10 cellular contexts compared by ENCODE assay signal in genomic region chr19:18157465-18158063, GRCh38. TPM values are rescaled to one million over a fixed set of nuclear protein-coding genes. Genes with fewer than 3 reads are reported as not detected.
DNase-seq lines count a peak whose midpoint lies in the region; ATAC-seq and TF ChIP-seq lines count a peak whose summit lies in the region.
"Had no signal": no experiment of that assay in that cellular context is flagged by ENCODE, and none has a peak within 500 bp of the region (broad histone marks: within the 10 kb centered on the region; RNA-seq: fewer than 3 reads in every experiment).

No MANE protein-coding gene starts in this region.

- H3K27ac ChIP-seq in body of pancreas: peak overlapping the region; percentile 69 to 74 (median 71)

- peak overlapping the region; percentile 55 for H3K9ac ChIP-seq in mucosa of stomach (ENCODE audit: low read length)

- H3K4me3 Mint-ChIP-seq in endothelial cell (ENCODE audit: unreplicated experiment): no peak overlapping the region
- H3K4me3 Mint-ChIP-seq in activated CD8-positive, alpha-beta T cell treated with anti-CD3 and anti-CD28 coated beads for 36 hours: no peak overlapping the region

- POLR2A ChIA-PET in activated CD8-positive, alpha-beta T cell treated with anti-CD3 and anti-CD28 coated beads for 36 hours (lab: Charles Lee): interaction anchor here (0.9 kb wide), 1 partner anchor 9 kb away, joined by 4 read pairs; no protein-coding TSS in a partner anchor

- TF ChIP-seq POLR2A in body of pancreas (IDR thresholded peaks at IDR 0.05): no peak

- peaks cover 8% of the 10 kb centered on the region for H3K4me1 Mint-ChIP-seq in endothelial cell (ENCODE audit: unreplicated experiment)
- H3K4me1 Mint-ChIP-seq in activated CD8-positive, alpha-beta T cell treated with anti-CD3 and anti-CD28 coated beads for 36 hours (ENCODE audit: low read depth): peaks cover 20% of the 10 kb centered on the region

- peaks cover 9% of the 10 kb centered on the region for H3K36me3 Mint-ChIP-seq in endothelial cell (ENCODE audit: low read depth, unreplicated experiment)
- H3K36me3 Mint-ChIP-seq in activated CD8-positive, alpha-beta T cell treated with anti-CD3 and anti-CD28 coated beads for 36 hours (ENCODE audit: low read depth): peaks cover 11% of the 10 kb centered on the region

- H3K27me3 ChIP-seq in BE2C (no peaks in the 10 kb centered on the region), body of pancreas (no peaks in the 10 kb centered on the region), mucosa of stomach (ENCODE audit: control insufficient read depth, insufficient read depth, low read length) (no peaks in the 10 kb centered on the region)

- no peak overlapping the region for H3K27ac Mint-ChIP-seq in endothelial cell (ENCODE audit: unreplicated experiment)
- H3K27ac Mint-ChIP-seq in activated CD8-positive, alpha-beta T cell treated with anti-CD3 and anti-CD28 coated beads for 36 hours: no peak overlapping the region

- TF ChIP-seq CTCF in BE2C (IDR thresholded peaks at IDR 0.05; ENCODE audit: low read depth, low read length) (no peak), body of pancreas (IDR thresholded peaks at IDR 0.05) (no peak), endothelial cell (IDR thresholded peaks at IDR 0.05; ENCODE audit: unreplicated experiment) (no peak)
- TF ChIP-seq CTCF in activated CD8-positive, alpha-beta T cell treated with anti-CD3 and anti-CD28 coated beads for 36 hours (IDR thresholded peaks at IDR 0.05): no peak

- peaks cover 13% of the 10 kb centered on the region for H3K27me3 Mint-ChIP-seq in endothelial cell (ENCODE audit: unreplicated experiment)
- no peaks in the 10 kb centered on the region for H3K27me3 Mint-ChIP-seq in activated CD8-positive, alpha-beta T cell treated with anti-CD3 and anti-CD28 coated beads for 36 hours

- H3K9me3 Mint-ChIP-seq in endothelial cell (ENCODE audit: unreplicated experiment): no peaks in the 10 kb centered on the region
- H3K9me3 Mint-ChIP-seq in activated CD8-positive, alpha-beta T cell treated with anti-CD3 and anti-CD28 coated beads for 36 hours: no peaks in the 10 kb centered on the region

- ATAC-seq in body of pancreas: no peak
- ATAC-seq in GM21381 (IDR thresholded peaks at IDR 0.05; ENCODE audit: unreplicated experiment): no peak
- no peak for ATAC-seq in HG02852 (IDR thresholded peaks at IDR 0.05; ENCODE audit: unreplicated experiment)
- ATAC-seq in activated CD8-positive, alpha-beta T cell treated with anti-CD3 and anti-CD28 coated beads for 36 hours: no peak

- WGBS in body of pancreas, 2 donors: 35 to 37% methylated on average over 13 to 16 of the region's 18 CpGs

- DNase-seq in BE2C: peak; percentile 92
- DNase-seq in NCI-H2081 (lab: John Stamatoyannopoulos, UW): peak; percentile 89 to 96
- DNase-seq in body of pancreas: peak in 2 of 4 donors; percentile 64 to 74
- no peak for DNase-seq in endothelial cell (ENCODE audit: low spot score)
- DNase-seq in activated CD8-positive, alpha-beta T cell treated with anti-CD3 and anti-CD28 coated beads for 36 hours: no peak
- DNase-seq: activated effector memory CD4-positive, alpha-beta T cell treated with anti-CD3 and anti-CD28 coated beads, Interleukin-2, amount 50 U/mL, for 16 hours; islet precursor cell had no signal

- no peaks in the 10 kb centered on the region for H3K9me3 ChIP-seq in BE2C
- no peaks in the 10 kb centered on the region for H3K9me3 ChIP-seq in body of pancreas
- H3K9me3 ChIP-seq in mucosa of stomach (ENCODE audit: control insufficient read depth, low read length): no peaks in the 10 kb centered on the region

- H3K4me1 ChIP-seq in BE2C (peaks cover 20% of the 10 kb centered on the region), body of pancreas (peaks cover 61% of the 10 kb centered on the region), mucosa of stomach (ENCODE audit: control insufficient read depth, insufficient read depth, low read length) (peaks cover 48% of the 10 kb centered on the region)

- peak overlapping the region; percentile 31 for H3K4me3 ChIP-seq in BE2C (ENCODE audit: low read depth, low read length)
- H3K4me3 ChIP-seq in body of pancreas: no peak overlapping the region
- no peak overlapping the region for H3K4me3 ChIP-seq in mucosa of stomach (ENCODE audit: low read length)

- CTCF ChIA-PET in activated CD8-positive, alpha-beta T cell treated with anti-CD3 and anti-CD28 coated beads for 36 hours (lab: Charles Lee): no interaction called here

- peaks cover 40% of the 10 kb centered on the region for H3K36me3 ChIP-seq in BE2C
- no peaks in the 10 kb centered on the region for H3K36me3 ChIP-seq in body of pancreas (replicated peaks in 1 of 2; ENCODE audit: insufficient read depth in 1 of 2, low read depth in 2 of 2)
- no peaks in the 10 kb centered on the region for H3K36me3 ChIP-seq in mucosa of stomach (ENCODE audit: control insufficient read depth, insufficient read depth, low read length)

- intact Hi-C loops in body of pancreas (cut with DNase I): no loop called here
- intact Hi-C loops in activated CD8-positive, alpha-beta T cell treated with anti-CD3 and anti-CD28 coated beads for 36 hours (cut with micrococcal nuclease): loop anchor here (10.0 kb wide), 1 partner anchor 153 kb away; the partner anchor contains the start of gene ARRDC2

RNA-seq across cellular contexts. Expression of gene PIK3R2, which starts 4.6 kb away (rescaled TPM):
- polyA plus RNA-seq in BE2C (2012; ENCODE audit: insufficient read depth, insufficient read length, low read depth): 181 TPM
- total RNA-seq in body of pancreas (10 to 100 TPM; 18.9 to 21.8 TPM), endothelial cell (ENCODE audit: unreplicated experiment) (28.0 TPM)
- 10 to 100 TPM; 15.0 to 15.8 TPM for total RNA-seq in activated CD8-positive, alpha-beta T cell treated with anti-CD3 and anti-CD28 coated beads for 36 hours

RNA-seq across cellular contexts. Expression of gene IFI30, which starts 16.0 kb away (rescaled TPM):
- polyA plus RNA-seq in BE2C (2012; ENCODE audit: insufficient read depth, insufficient read length, low read depth): 12.4 TPM
- total RNA-seq in body of pancreas (10 to 100 TPM; 30.3 to 32.9 TPM), endothelial cell (ENCODE audit: unreplicated experiment) (not detected)
- 10 to 100 TPM; 21.9 to 22.9 TPM for total RNA-seq in activated CD8-positive, alpha-beta T cell treated with anti-CD3 and anti-CD28 coated beads for 36 hours

RNA-seq across cellular contexts. Expression of gene MPV17L2, which starts 35.5 kb away (rescaled TPM):
- 62.0 TPM for polyA plus RNA-seq in BE2C (2012; ENCODE audit: insufficient read depth, insufficient read length, low read depth)
- total RNA-seq in body of pancreas (1 to 10 TPM; 3.4 to 5.6 TPM), endothelial cell (ENCODE audit: unreplicated experiment) (17.7 TPM)
- total RNA-seq in activated CD8-positive, alpha-beta T cell treated with anti-CD3 and anti-CD28 coated beads for 36 hours: 1 to 10 TPM; 8.5 to 9.6 TPM

RNA-seq across cellular contexts. Expression of gene RAB3A, which starts 46.3 kb away (rescaled TPM):
- 137 TPM for polyA plus RNA-seq in BE2C (2012; ENCODE audit: insufficient read depth, insufficient read length, low read depth)
- total RNA-seq in body of pancreas (1 to 10 TPM in 1 of 2 donors, under 1 TPM in 1; 0.52 to 8.2 TPM), endothelial cell (ENCODE audit: unreplicated experiment) (3.1 TPM)
- 10 to 100 TPM in 1 of 2 experiments, 1 to 10 TPM in 1; 8.9 to 11.3 TPM for total RNA-seq in activated CD8-positive, alpha-beta T cell treated with anti-CD3 and anti-CD28 coated beads for 36 hours

RNA-seq across cellular contexts. Expression of gene MAST3, which starts 60.0 kb away (rescaled TPM):
- polyA plus RNA-seq in BE2C (2012; ENCODE audit: insufficient read depth, insufficient read length, low read depth): 3.7 TPM
- total RNA-seq in body of pancreas (10 to 100 TPM; 17.6 to 35.3 TPM), endothelial cell (ENCODE audit: unreplicated experiment) (3.9 TPM)
- 10 to 100 TPM; 23.1 to 23.3 TPM for total RNA-seq in activated CD8-positive, alpha-beta T cell treated with anti-CD3 and anti-CD28 coated beads for 36 hours

Comparison
In these comparisons a context has a peak if more than half of its experiments do, and no peak if none do; other contexts are left out.
1. DNase-seq: peak in BE2C (single experiment) and NCI-H2081 (2 of 2); none in endothelial cell (single experiment) and activated CD8-positive, alpha-beta T cell treated with anti-CD3 and anti-CD28 coated beads for 36 hours (single experiment).
2. RNA of gene IFI30, which starts 16.0 kb away (total RNA-seq): 30.3 to 32.9 TPM in body of pancreas and 21.9 to 22.9 TPM in activated CD8-positive, alpha-beta T cell treated with anti-CD3 and anti-CD28 coated beads for 36 hours; not detected in endothelial cell (single experiment); every median in the first group is over 10 times any median in the second.